ENCODE assay signal across 1 cellular context in genomic region chr1:211390829-211391228, GRCh38.
TF ChIP-seq lines count a peak whose summit lies in the region.

No MANE protein-coding gene starts in this region.

TF ChIP-seq in K562, 482 proteins besides CTCF, POLR2A, EP300 and RAD21 (continued from another document):
- peak; percentile 85 for TF ChIP-seq IRF9 (tag; IDR thresholded peaks at IDR 0.05)
TF ChIP-seq in K562: peak in this region for 3; not testable (repeated sequence) for 479.
